ENCODE assay signal across 8 cellular contexts in genomic region chr11:119338318-119338890, GRCh38. TPM values are rescaled to one million over a fixed set of nuclear protein-coding genes. Genes with fewer than 3 reads are reported as not detected.
DNase-seq lines count a peak whose midpoint lies in the region; TF ChIP-seq lines count a peak whose summit lies in the region.

No MANE protein-coding gene starts in this region.

- no peaks in the 10 kb centered on the region for H3K9me3 ChIP-seq in BE2C
- no peaks in the 10 kb centered on the region for H3K9me3 ChIP-seq in GM23248 (ENCODE audit: low read depth)

- H3K36me3 ChIP-seq in BE2C (no peaks in the 10 kb centered on the region), GM23248 (ENCODE audit: low read depth) (no peaks in the 10 kb centered on the region)

- H3K4me2 ChIP-seq in GM23248 (ENCODE audit: unreplicated experiment): peak overlapping the region; percentile 64

- WGBS in GM23248 (ENCODE audit: low coverage in 1 of 2, low lambda C conversion rate in 2 of 2, missing lambda C conversion rate in 2 of 2), 2 experiments: 26 to 31% methylated on average over 17 of the region's 17 CpGs

- H4K20me1 ChIP-seq in GM23248 (ENCODE audit: insufficient read depth): no peaks in the 10 kb centered on the region

- peaks cover 19% of the 10 kb centered on the region for H3K27me3 ChIP-seq in BE2C
- H3K27me3 ChIP-seq in GM23248 (replicated peaks; ENCODE audit: insufficient read depth): no peaks in the 10 kb centered on the region

- peak overlapping the region; percentile 83 for H3K27ac Mint-ChIP-seq in mesothelial cell of epicardium

- H3K4me3 ChIP-seq in BE2C (ENCODE audit: low read depth, low read length) (peak overlapping the region; percentile 29), GM23248 (peak overlapping the region; percentile 45; the same call in 1 of the 2 replicates)

- H3K27ac ChIP-seq in GM23248: peak overlapping the region; percentile 30

- H3K4me1 ChIP-seq in BE2C (peaks cover 3% of the 10 kb centered on the region), GM23248 (ENCODE audit: insufficient read depth) (peaks cover 29% of the 10 kb centered on the region; the same call in 1 of the 2 replicates)

- DNase-seq in BE2C (peak; percentile 78), GM23248 (peak; percentile 81), NCI-H82 (lab: John Stamatoyannopoulos, UW) (peak; percentile 84), epidermal melanocyte (ENCODE audit: insufficient read length, low spot score) (peak; percentile 90), mesothelial cell of epicardium (ENCODE audit: low spot score in 2 of 2, unreplicated experiment in 2 of 2) (peak; percentile 52 to 88), ureter (ENCODE audit: low spot score) (no peak)
- DNase-seq in activated CD8-positive, alpha-beta memory T cell treated with anti-CD3 and anti-CD28 coated beads, Interleukin-2, amount 50 U/mL, for 4 hours: peak; percentile 66
- peak; percentile 32 to 73 (median 50) for DNase-seq in stimulated activated naive CD4-positive, alpha-beta T cell (lab: John Stamatoyannopoulos, UW)

- H3K27me3 Mint-ChIP-seq in mesothelial cell of epicardium (ENCODE audit: low read depth): peaks cover 34% of the 10 kb centered on the region

- H3K9ac ChIP-seq in GM23248: no peak overlapping the region

- H3K9me3 Mint-ChIP-seq in mesothelial cell of epicardium: no peaks in the 10 kb centered on the region

- H3K36me3 Mint-ChIP-seq in mesothelial cell of epicardium: peaks cover 5% of the 10 kb centered on the region

- in situ Hi-C loops in GM23248 (cut with MboI): no loop called here

- no peak overlapping the region for H2AFZ ChIP-seq in GM23248

- peak; percentile 95 for TF ChIP-seq CTCF in BE2C (IDR thresholded peaks at IDR 0.05; ENCODE audit: low read depth, low read length)
- TF ChIP-seq CTCF in mesothelial cell of epicardium (IDR thresholded peaks at IDR 0.05; ENCODE audit: unreplicated experiment): peak; percentile 76

- H3K79me2 ChIP-seq in GM23248 (ENCODE audit: insufficient read depth): peaks cover 28% of the 10 kb centered on the region

- peak overlapping the region; percentile 67 for H3K4me3 Mint-ChIP-seq in mesothelial cell of epicardium

- no peaks in the 10 kb centered on the region for H3K9me2 ChIP-seq in GM23248 (ENCODE audit: insufficient read depth)

- peaks cover 50% of the 10 kb centered on the region for H3K4me1 Mint-ChIP-seq in mesothelial cell of epicardium

- peaks cover 9% of the 10 kb centered on the region; the same call in 1 of the 2 replicates for H3F3A ChIP-seq in GM23248 (ENCODE audit: insufficient read depth)

RNA-seq across cellular contexts. Expression of gene C1QTNF5, which starts 2.3 kb away (rescaled TPM):
- polyA plus RNA-seq in BE2C (2012; ENCODE audit: insufficient read depth, insufficient read length, low read depth): 1.1 TPM
- 23.4 and 27.9 TPM in 2 replicates for total RNA-seq in GM23248 (2014; rRNA removed; shearing (Covaris generic))
- 4.5 and 6.2 TPM in 2 replicates for polyA plus RNA-seq in GM23248 (2016; fragmentation: Nextera tagmentation; extraction: Ambion mirVana)
- total RNA-seq in mesothelial cell of epicardium (24.1 to 25.0 TPM (median 24.4 TPM) in 3 replicates), ureter (14.6 TPM)

RNA-seq across cellular contexts. Expression of gene RNF26, which starts 4.1 kb away (rescaled TPM):
- polyA plus RNA-seq in BE2C (2012; ENCODE audit: insufficient read depth, insufficient read length, low read depth): 48.0 TPM
- 6.4 and 8.0 TPM in 2 replicates for total RNA-seq in GM23248 (2014; rRNA removed; shearing (Covaris generic))
- 49.5 and 53.1 TPM in 2 replicates for polyA plus RNA-seq in GM23248 (2016; fragmentation: Nextera tagmentation; extraction: Ambion mirVana)
- total RNA-seq in mesothelial cell of epicardium (36.1 to 37.1 TPM (median 36.2 TPM) in 3 replicates), ureter (23.1 TPM)

RNA-seq across cellular contexts. Expression of gene MFRP, which starts 8.1 kb away (rescaled TPM):
- polyA plus RNA-seq in BE2C (2012; ENCODE audit: insufficient read depth, insufficient read length, low read depth): not detected
- total RNA-seq in GM23248 (2014; rRNA removed; shearing (Covaris generic)): 0.13 TPM in 1 of 2 replicates, not detected in the other
- not detected in 2 replicates for polyA plus RNA-seq in GM23248 (2016; fragmentation: Nextera tagmentation; extraction: Ambion mirVana)
- total RNA-seq in mesothelial cell of epicardium (not detected in 3 replicates), ureter (not detected)

RNA-seq across cellular contexts. Expression of gene MCAM, which starts 21.5 kb away (rescaled TPM):
- polyA plus RNA-seq in BE2C (2012; ENCODE audit: insufficient read depth, insufficient read length, low read depth): 26.8 TPM
- total RNA-seq in GM23248 (2014; rRNA removed; shearing (Covaris generic)): 40.4 and 61.3 TPM in 2 replicates
- polyA plus RNA-seq in GM23248 (2016; fragmentation: Nextera tagmentation; extraction: Ambion mirVana): 8.6 and 10.5 TPM in 2 replicates
- 25.9 to 28.2 TPM (median 26.7 TPM) in 3 replicates for total RNA-seq in mesothelial cell of epicardium
- total RNA-seq in ureter: 98.7 TPM

RNA-seq across cellular contexts. Expression of gene USP2, which starts 43.1 kb away (rescaled TPM):
- polyA plus RNA-seq in BE2C (2012; ENCODE audit: insufficient read depth, insufficient read length, low read depth): 4.6 TPM
- total RNA-seq in GM23248 (2014; rRNA removed; shearing (Covaris generic)): not detected in 2 replicates
- polyA plus RNA-seq in GM23248 (2016; fragmentation: Nextera tagmentation; extraction: Ambion mirVana): 0.30 and 0.33 TPM in 2 replicates
- 12.4 to 13.2 TPM (median 13.1 TPM) in 3 replicates for total RNA-seq in mesothelial cell of epicardium
- 4.8 TPM for total RNA-seq in ureter
